In the genomic region with DNA sequence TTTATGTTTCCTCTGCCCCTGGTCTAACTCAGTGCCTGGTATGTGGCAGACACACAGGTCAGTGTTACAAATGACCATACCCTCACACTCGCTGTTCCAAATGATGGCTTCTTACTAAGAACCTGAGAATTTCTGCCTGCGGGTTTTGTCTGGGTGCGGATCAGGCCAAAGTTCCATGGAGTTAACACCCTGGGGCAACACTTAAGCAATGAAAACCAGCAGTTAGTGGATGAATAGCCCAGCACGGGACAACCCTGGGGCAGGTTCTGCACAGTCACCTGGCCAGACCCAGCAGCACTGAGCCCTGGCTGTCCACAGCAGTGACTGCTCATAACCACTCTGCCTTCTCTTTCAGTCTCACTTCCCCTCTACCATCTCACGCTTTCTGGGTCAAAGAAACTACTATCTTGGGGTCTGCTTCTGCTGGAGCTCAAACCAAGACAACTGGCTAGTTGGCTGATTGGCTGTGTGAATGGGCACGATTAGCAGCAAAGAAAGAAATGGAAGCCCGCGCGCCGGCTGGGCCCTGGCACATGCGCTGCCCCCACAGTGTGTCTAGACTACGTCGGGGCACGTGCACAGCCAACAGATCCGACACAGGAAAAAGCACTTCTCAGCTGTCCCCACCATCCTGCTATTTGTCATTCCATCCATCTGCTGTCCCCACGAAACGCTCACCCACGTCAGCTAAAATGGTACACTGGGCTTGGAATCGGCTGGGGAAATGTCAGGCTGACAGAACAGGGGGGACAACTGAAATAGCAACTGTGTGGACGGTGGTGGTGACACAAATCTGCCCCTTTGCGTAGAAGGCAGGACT, we compare ENCODE assay signal across 1 cellular context.
A peak's percentile ranks its signal among the peaks of the same experiment; 100 is the strongest.
TF ChIP-seq lines count a peak whose summit lies in the region.

No MANE protein-coding gene starts in this region.

TF ChIP-seq in HepG2, 621 proteins besides CTCF, POLR2A, EP300 and RAD21 (continued from another document and continues in another):
- TF ChIP-seq, protein P1, sequence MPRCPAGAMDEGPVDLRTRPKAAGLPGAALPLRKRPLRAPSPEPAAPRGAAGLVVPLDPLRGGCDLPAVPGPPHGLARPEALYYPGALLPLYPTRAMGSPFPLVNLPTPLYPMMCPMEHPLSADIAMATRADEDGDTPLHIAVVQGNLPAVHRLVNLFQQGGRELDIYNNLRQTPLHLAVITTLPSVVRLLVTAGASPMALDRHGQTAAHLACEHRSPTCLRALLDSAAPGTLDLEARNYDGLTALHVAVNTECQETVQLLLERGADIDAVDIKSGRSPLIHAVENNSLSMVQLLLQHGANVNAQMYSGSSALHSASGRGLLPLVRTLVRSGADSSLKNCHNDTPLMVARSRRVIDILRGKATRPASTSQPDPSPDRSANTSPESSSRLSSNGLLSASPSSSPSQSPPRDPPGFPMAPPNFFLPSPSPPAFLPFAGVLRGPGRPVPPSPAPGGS (CRISPR knock-in tag; IDR thresholded peaks at IDR 0.05) = no peak
- TF ChIP-seq ADNP (CRISPR knock-in tag; IDR thresholded peaks at IDR 0.05) = no peak
- TF ChIP-seq ZNF274 (CRISPR knock-in tag; IDR thresholded peaks at IDR 0.05) = no peak; the same call in 1 of the 2 replicates
- TF ChIP-seq GTF2F1 (IDR thresholded peaks at IDR 0.05; ENCODE audit: low read length) = no peak
- no peak for TF ChIP-seq ZNF552 (CRISPR knock-in tag; IDR thresholded peaks at IDR 0.05; ENCODE audit: borderline replicate concordance)
- TF ChIP-seq, protein P2, sequence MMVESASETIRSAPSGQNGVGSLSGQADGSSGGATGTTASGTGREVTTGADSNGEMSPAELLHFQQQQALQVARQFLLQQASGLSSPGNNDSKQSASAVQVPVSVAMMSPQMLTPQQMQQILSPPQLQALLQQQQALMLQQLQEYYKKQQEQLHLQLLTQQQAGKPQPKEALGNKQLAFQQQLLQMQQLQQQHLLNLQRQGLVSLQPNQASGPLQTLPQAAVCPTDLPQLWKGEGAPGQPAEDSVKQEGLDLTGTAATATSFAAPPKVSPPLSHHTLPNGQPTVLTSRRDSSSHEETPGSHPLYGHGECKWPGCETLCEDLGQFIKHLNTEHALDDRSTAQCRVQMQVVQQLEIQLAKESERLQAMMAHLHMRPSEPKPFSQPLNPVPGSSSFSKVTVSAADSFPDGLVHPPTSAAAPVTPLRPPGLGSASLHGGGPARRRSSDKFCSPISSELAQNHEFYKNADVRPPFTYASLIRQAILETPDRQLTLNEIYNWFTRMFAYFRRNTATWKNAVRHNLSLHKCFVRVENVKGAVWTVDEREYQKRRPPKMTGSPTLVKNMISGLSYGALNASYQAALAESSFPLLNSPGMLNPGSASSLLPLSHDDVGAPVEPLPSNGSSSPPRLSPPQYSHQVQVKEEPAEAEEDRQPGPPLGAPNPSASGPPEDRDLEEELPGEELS (CRISPR knock-in tag; IDR thresholded peaks at IDR 0.05) = no peak
- TF ChIP-seq TGIF2 (CRISPR knock-in tag; IDR thresholded peaks at IDR 0.05) = no peak
- no peak for TF ChIP-seq ISX (CRISPR knock-in tag; conservative IDR thresholded peaks at IDR 0.05)
- TF ChIP-seq, protein P3, sequence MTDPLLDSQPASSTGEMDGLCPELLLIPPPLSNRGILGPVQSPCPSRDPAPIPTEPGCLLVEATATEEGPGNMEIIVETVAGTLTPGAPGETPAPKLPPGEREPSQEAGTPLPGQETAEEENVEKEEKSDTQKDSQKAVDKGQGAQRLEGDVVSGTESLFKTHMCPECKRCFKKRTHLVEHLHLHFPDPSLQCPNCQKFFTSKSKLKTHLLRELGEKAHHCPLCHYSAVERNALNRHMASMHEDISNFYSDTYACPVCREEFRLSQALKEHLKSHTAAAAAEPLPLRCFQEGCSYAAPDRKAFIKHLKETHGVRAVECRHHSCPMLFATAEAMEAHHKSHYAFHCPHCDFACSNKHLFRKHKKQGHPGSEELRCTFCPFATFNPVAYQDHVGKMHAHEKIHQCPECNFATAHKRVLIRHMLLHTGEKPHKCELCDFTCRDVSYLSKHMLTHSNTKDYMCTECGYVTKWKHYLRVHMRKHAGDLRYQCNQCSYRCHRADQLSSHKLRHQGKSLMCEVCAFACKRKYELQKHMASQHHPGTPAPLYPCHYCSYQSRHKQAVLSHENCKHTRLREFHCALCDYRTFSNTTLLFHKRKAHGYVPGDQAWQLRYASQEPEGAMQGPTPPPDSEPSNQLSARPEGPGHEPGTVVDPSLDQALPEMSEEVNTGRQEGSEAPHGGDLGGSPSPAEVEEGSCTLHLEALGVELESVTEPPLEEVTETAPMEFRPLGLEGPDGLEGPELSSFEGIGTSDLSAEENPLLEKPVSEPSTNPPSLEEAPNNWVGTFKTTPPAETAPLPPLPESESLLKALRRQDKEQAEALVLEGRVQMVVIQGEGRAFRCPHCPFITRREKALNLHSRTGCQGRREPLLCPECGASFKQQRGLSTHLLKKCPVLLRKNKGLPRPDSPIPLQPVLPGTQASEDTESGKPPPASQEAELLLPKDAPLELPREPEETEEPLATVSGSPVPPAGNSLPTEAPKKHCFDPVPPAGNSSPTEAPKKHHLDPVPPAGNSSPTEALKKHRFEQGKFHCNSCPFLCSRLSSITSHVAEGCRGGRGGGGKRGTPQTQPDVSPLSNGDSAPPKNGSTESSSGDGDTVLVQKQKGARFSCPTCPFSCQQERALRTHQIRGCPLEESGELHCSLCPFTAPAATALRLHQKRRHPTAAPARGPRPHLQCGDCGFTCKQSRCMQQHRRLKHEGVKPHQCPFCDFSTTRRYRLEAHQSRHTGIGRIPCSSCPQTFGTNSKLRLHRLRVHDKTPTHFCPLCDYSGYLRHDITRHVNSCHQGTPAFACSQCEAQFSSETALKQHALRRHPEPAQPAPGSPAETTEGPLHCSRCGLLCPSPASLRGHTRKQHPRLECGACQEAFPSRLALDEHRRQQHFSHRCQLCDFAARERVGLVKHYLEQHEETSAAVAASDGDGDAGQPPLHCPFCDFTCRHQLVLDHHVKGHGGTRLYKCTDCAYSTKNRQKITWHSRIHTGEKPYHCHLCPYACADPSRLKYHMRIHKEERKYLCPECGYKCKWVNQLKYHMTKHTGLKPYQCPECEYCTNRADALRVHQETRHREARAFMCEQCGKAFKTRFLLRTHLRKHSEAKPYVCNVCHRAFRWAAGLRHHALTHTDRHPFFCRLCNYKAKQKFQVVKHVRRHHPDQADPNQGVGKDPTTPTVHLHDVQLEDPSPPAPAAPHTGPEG (CRISPR knock-in tag; IDR thresholded peaks at IDR 0.05) = no peak
- peak; percentile 41; the same call in 1 of the 2 replicates for TF ChIP-seq ZNF619 (CRISPR knock-in tag; IDR thresholded peaks at IDR 0.05)
- no peak for TF ChIP-seq ZNF605 (CRISPR knock-in tag; IDR thresholded peaks at IDR 0.05)
- no peak for TF ChIP-seq KMT2A (CRISPR knock-in tag; IDR thresholded peaks at IDR 0.05)
- no peak for TF ChIP-seq SRSF4 (IDR thresholded peaks at IDR 0.05; ENCODE audit: low read depth, low read length, poor library complexity, severe bottlenecking)
- no peak for TF ChIP-seq RELA (CRISPR knock-in tag; IDR thresholded peaks at IDR 0.05)
- TF ChIP-seq, protein P4, sequence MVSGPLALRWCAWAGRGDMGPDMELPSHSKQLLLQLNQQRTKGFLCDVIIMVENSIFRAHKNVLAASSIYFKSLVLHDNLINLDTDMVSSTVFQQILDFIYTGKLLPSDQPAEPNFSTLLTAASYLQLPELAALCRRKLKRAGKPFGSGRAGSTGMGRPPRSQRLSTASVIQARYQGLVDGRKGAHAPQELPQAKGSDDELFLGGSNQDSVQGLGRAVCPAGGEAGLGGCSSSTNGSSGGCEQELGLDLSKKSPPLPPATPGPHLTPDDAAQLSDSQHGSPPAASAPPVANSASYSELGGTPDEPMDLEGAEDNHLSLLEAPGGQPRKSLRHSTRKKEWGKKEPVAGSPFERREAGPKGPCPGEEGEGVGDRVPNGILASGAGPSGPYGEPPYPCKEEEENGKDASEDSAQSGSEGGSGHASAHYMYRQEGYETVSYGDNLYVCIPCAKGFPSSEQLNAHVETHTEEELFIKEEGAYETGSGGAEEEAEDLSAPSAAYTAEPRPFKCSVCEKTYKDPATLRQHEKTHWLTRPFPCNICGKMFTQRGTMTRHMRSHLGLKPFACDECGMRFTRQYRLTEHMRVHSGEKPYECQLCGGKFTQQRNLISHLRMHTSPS (CRISPR knock-in tag; IDR thresholded peaks at IDR 0.05; ENCODE audit: low read depth) = no peak
- TF ChIP-seq ZNF775 (CRISPR knock-in tag; IDR thresholded peaks at IDR 0.05; ENCODE audit: borderline replicate concordance) = no peak
- no peak; the same call in 1 of the 2 replicates for TF ChIP-seq FOXO1 (CRISPR knock-in tag; IDR thresholded peaks at IDR 0.05)
- no peak for TF ChIP-seq ZNF773 (CRISPR knock-in tag; IDR thresholded peaks at IDR 0.05; ENCODE audit: borderline replicate concordance)
- TF ChIP-seq ZNF562 (CRISPR knock-in tag; IDR thresholded peaks at IDR 0.05; ENCODE audit: borderline replicate concordance) = no peak
- no peak for TF ChIP-seq DNMT1 (CRISPR knock-in tag; IDR thresholded peaks at IDR 0.05)
- TF ChIP-seq HIVEP1 (CRISPR knock-in tag; IDR thresholded peaks at IDR 0.05) = peak; percentile 43; the same call in 1 of the 2 replicates
- TF ChIP-seq ZNF678 (CRISPR knock-in tag; IDR thresholded peaks at IDR 0.05) = no peak
- TF ChIP-seq POLR2G (IDR thresholded peaks at IDR 0.05; ENCODE audit: low read depth, low read length) = no peak
- no peak for TF ChIP-seq TSC22D2 (CRISPR knock-in tag; IDR thresholded peaks at IDR 0.05; ENCODE audit: borderline replicate concordance)
- TF ChIP-seq FOXM1 (CRISPR knock-in tag; IDR thresholded peaks at IDR 0.05) = no peak
- TF ChIP-seq, protein P5, sequence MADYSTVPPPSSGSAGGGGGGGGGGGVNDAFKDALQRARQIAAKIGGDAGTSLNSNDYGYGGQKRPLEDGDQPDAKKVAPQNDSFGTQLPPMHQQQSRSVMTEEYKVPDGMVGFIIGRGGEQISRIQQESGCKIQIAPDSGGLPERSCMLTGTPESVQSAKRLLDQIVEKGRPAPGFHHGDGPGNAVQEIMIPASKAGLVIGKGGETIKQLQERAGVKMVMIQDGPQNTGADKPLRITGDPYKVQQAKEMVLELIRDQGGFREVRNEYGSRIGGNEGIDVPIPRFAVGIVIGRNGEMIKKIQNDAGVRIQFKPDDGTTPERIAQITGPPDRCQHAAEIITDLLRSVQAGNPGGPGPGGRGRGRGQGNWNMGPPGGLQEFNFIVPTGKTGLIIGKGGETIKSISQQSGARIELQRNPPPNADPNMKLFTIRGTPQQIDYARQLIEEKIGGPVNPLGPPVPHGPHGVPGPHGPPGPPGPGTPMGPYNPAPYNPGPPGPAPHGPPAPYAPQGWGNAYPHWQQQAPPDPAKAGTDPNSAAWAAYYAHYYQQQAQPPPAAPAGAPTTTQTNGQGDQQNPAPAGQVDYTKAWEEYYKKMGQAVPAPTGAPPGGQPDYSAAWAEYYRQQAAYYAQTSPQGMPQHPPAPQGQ (CRISPR knock-in tag; IDR thresholded peaks at IDR 0.05; ENCODE audit: borderline replicate concordance) = 0 out of 2 replicates have a peak, but pooled peaks have one; percentile 31
- no peak for TF ChIP-seq YEATS2 (CRISPR knock-in tag; IDR thresholded peaks at IDR 0.05; ENCODE audit: borderline replicate concordance)
- TF ChIP-seq PHF20 (CRISPR knock-in tag; IDR thresholded peaks at IDR 0.05) = no peak
- no peak for TF ChIP-seq ZKSCAN1 (IDR thresholded peaks at IDR 0.05; ENCODE audit: low read length)
- TF ChIP-seq KLF6 (CRISPR knock-in tag; IDR thresholded peaks at IDR 0.05) = no peak
- TF ChIP-seq, protein P6, sequence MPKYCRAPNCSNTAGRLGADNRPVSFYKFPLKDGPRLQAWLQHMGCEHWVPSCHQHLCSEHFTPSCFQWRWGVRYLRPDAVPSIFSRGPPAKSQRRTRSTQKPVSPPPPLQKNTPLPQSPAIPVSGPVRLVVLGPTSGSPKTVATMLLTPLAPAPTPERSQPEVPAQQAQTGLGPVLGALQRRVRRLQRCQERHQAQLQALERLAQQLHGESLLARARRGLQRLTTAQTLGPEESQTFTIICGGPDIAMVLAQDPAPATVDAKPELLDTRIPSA (CRISPR knock-in tag; IDR thresholded peaks at IDR 0.05; ENCODE audit: borderline replicate concordance) = no peak
- no peak for TF ChIP-seq MIER3 (CRISPR knock-in tag; IDR thresholded peaks at IDR 0.05; ENCODE audit: borderline replicate concordance)
- TF ChIP-seq FOXA1 (IDR thresholded peaks at IDR 0.05) = no peak
- TF ChIP-seq FOXA1 (CRISPR knock-in tag; IDR thresholded peaks at IDR 0.05) = no peak
- no peak for TF ChIP-seq ZSCAN21 (CRISPR knock-in tag; IDR thresholded peaks at IDR 0.05; ENCODE audit: borderline replicate concordance)
- TF ChIP-seq, protein P7, sequence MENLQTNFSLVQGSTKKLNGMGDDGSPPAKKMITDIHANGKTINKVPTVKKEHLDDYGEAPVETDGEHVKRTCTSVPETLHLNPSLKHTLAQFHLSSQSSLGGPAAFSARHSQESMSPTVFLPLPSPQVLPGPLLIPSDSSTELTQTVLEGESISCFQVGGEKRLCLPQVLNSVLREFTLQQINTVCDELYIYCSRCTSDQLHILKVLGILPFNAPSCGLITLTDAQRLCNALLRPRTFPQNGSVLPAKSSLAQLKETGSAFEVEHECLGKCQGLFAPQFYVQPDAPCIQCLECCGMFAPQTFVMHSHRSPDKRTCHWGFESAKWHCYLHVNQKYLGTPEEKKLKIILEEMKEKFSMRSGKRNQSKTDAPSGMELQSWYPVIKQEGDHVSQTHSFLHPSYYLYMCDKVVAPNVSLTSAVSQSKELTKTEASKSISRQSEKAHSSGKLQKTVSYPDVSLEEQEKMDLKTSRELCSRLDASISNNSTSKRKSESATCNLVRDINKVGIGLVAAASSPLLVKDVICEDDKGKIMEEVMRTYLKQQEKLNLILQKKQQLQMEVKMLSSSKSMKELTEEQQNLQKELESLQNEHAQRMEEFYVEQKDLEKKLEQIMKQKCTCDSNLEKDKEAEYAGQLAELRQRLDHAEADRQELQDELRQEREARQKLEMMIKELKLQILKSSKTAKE (CRISPR knock-in tag; IDR thresholded peaks at IDR 0.05; ENCODE audit: borderline replicate concordance) = 0 out of 2 replicates have a peak, but pooled peaks have one; percentile 21
- TF ChIP-seq ZNF652 (CRISPR knock-in tag; IDR thresholded peaks at IDR 0.05; ENCODE audit: borderline replicate concordance, low read depth) = no peak
- no peak for TF ChIP-seq NCOA5 (CRISPR knock-in tag; IDR thresholded peaks at IDR 0.05)
- 0 out of 2 replicates have a peak, but pooled peaks have one; percentile 10 for TF ChIP-seq PITX1 (CRISPR knock-in tag; IDR thresholded peaks at IDR 0.05)
- no peak for TF ChIP-seq PAX8 (CRISPR knock-in tag; IDR thresholded peaks at IDR 0.05; ENCODE audit: borderline replicate concordance)
- TF ChIP-seq ZBTB21 (CRISPR knock-in tag; IDR thresholded peaks at IDR 0.05) = no peak
- no peak for TF ChIP-seq ATF7-NPFF (CRISPR knock-in tag; IDR thresholded peaks at IDR 0.05; ENCODE audit: low read depth)
